9 cellular contexts compared by ENCODE assay signal in the genomic region with DNA sequence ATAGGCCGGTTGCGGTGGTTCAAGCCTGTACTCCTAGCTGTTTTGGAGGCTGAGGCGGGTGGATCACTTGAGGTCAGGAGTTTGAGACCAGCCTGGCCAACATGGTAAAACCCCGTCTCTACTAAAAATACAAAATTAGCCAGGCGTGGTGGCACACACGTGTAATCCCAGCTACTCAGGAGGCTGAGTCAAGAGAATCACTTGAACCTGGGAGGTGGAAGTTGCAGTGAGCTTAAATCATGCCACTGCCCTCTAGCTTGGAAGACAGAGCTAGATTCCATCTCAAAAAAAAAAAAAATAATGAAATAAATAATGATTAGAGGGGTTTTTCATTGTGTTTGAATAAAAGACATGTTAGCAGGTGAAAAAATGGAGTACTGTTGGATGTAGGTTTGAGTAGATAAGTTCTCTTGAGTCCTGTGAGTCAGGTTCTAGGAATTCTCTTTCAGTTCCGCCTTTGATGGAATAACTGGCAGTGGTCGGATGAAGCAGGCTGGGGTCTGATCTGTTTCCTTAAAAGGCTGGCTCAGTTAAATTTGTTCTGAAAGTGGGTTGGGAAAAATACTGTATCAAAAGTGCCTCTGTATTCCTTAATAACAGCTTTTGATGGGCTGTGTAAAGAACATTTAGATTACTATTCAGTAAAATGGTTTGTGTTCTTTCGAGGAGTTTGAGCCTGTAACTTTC.
DNase-seq lines count a peak whose midpoint lies in the region; ATAC-seq, FAIRE-seq and TF ChIP-seq lines count a peak whose summit lies in the region.
"Had no signal": no experiment of that assay in that cellular context is flagged by ENCODE, and none has a peak within 500 bp of the region (broad histone marks: within the 10 kb centered on the region; RNA-seq: fewer than 3 reads in every experiment).

No MANE protein-coding gene starts in this region.

- peak overlapping the region; percentile 90 for H3K27ac ChIP-seq in hepatocyte
- peak overlapping the region in 20 of 21 experiments; percentile 65 to 94 (median 82) for H3K27ac ChIP-seq in skin epidermis
- H3K27ac ChIP-seq in CD8-positive, alpha-beta memory T cell (ENCODE audit: low read depth, low read length): no peak overlapping the region

- peak overlapping the region in 1 of 8 donors; percentile 59 for H3K27ac Mint-ChIP-seq in CD8-positive, alpha-beta memory T cell
- H3K27ac Mint-ChIP-seq: activated CD8-positive, alpha-beta memory T cell treated with anti-CD3 and anti-CD28 coated beads, Interleukin-2, amount 10 ng/mL, durations not matched to agents 7 days and 5 days had no signal

- H3K4me3 ChIP-seq in astrocyte of the cerebellum (ENCODE audit: low read depth, low read length) (no peak overlapping the region), hepatocyte (no peak overlapping the region), skin epidermis (peak overlapping the region in 1 of 7 experiments; percentile 2)
- H3K4me3 ChIP-seq in CD8-positive, alpha-beta memory T cell (ENCODE audit: low read length): no peak overlapping the region

- no peak overlapping the region for H2AFZ ChIP-seq in hepatocyte

- WGBS in hepatocyte (ENCODE audit: low lambda C conversion rate, missing lambda C conversion rate): 82% methylated on average over 9 of the region's 9 CpGs

- TF ChIP-seq CTCF in astrocyte of the cerebellum (IDR thresholded peaks at IDR 0.05; ENCODE audit: low read depth, low read length, missing control alignments): no peak
- TF ChIP-seq CTCF in hepatocyte (IDR thresholded peaks at IDR 0.05; ENCODE audit: poor library complexity): no peak

- CTCF ChIA-PET in CD8-positive, alpha-beta memory T cell (lab: Charles Lee): no interaction called here

- H3K9me2 ChIP-seq in hepatocyte (replicated peaks; ENCODE audit: insufficient read depth): no peaks in the 10 kb centered on the region

- no peak for ATAC-seq in stimulated activated naive CD8-positive, alpha-beta T cell treated with anti-CD3 and anti-CD28 coated beads, Interleukin-15, Interleukin-2, amounts not matched to agents 100 U/mL and 50 U/mL, for 24 hours
- ATAC-seq: activated CD8-positive, alpha-beta memory T cell treated with anti-CD3 and anti-CD28 coated beads, Interleukin-2, amount 10 ng/mL, durations not matched to agents 7 days and 5 days had no signal

- no peaks in the 10 kb centered on the region for H3K27me3 Mint-ChIP-seq in CD8-positive, alpha-beta memory T cell

- no peak overlapping the region for H3K4me3 Mint-ChIP-seq in CD8-positive, alpha-beta memory T cell
- H3K4me3 Mint-ChIP-seq: activated CD8-positive, alpha-beta memory T cell treated with anti-CD3 and anti-CD28 coated beads, Interleukin-2, amount 10 ng/mL, durations not matched to agents 7 days and 5 days had no signal

- H3K27me3 ChIP-seq in hepatocyte: no peaks in the 10 kb centered on the region
- H3K27me3 ChIP-seq in CD8-positive, alpha-beta memory T cell (ENCODE audit: insufficient read depth, low read length, poor library complexity, severe bottlenecking): no peaks in the 10 kb centered on the region

- peaks cover 3 to 24% (median 10%) of the 10 kb centered on the region in 3 donors for H3K4me1 Mint-ChIP-seq in CD8-positive, alpha-beta memory T cell

- FAIRE-seq in GM19239 (lab: Jason Lieb, UNC): no peak

- POLR2A ChIA-PET in CD8-positive, alpha-beta memory T cell (lab: Charles Lee): no interaction called here

- peak overlapping the region; percentile 43 for H3K4me2 ChIP-seq in hepatocyte

- in situ Hi-C loops in astrocyte of the cerebellum (cut with HindIII; ENCODE audit: low sequenced_read_pairs): loop anchor here (5.0 kb wide), 1 partner anchor 53 kb away; no protein-coding TSS in a partner anchor

- H3K79me2 ChIP-seq in hepatocyte: peaks cover 12% of the 10 kb centered on the region

- H3K36me3 ChIP-seq in hepatocyte (replicated peaks; ENCODE audit: insufficient read depth, low read depth): no peaks in the 10 kb centered on the region
- H3K36me3 ChIP-seq in CD8-positive, alpha-beta memory T cell (ENCODE audit: insufficient read depth, low read length): peaks cover 4% of the 10 kb centered on the region

- no peaks in the 10 kb centered on the region for H4K20me1 ChIP-seq in hepatocyte (ENCODE audit: insufficient read depth, poor library complexity, severe bottlenecking)

- DNase-seq in HS-27A (ENCODE audit: low read depth): peak; percentile 64
- peak; percentile 76 for DNase-seq in astrocyte of the cerebellum (ENCODE audit: low read depth)
- peak; percentile 48 for DNase-seq in hepatocyte (ENCODE audit: low spot score)
- no peak for DNase-seq in DMS 273 treated with DMSO at 0.1 percent for 48 hours (lab: John Stamatoyannopoulos, UW)
- DNase-seq in CD8-positive, alpha-beta memory T cell: no peak
- no peak for DNase-seq in stimulated activated naive CD8-positive, alpha-beta T cell treated with anti-CD3 and anti-CD28 coated beads, Interleukin-15, Interleukin-2, amounts not matched to agents 100 U/mL and 50 U/mL, for 24 hours
- no peak for DNase-seq in GM19239 (ENCODE audit: insufficient read length, low spot score)
- DNase-seq: activated CD8-positive, alpha-beta memory T cell treated with anti-CD3 and anti-CD28 coated beads, Interleukin-2, amount 10 ng/mL, durations not matched to agents 7 days and 5 days had no signal

- H3K9me3 ChIP-seq in hepatocyte (ENCODE audit: low read depth): no peaks in the 10 kb centered on the region
- no peaks in the 10 kb centered on the region for H3K9me3 ChIP-seq in CD8-positive, alpha-beta memory T cell (ENCODE audit: low read length)

- H3K9me3 Mint-ChIP-seq in CD8-positive, alpha-beta memory T cell: no peaks in the 10 kb centered on the region

- peaks cover 60% of the 10 kb centered on the region for H3K4me1 ChIP-seq in hepatocyte (ENCODE audit: insufficient read depth)
- H3K4me1 ChIP-seq in CD8-positive, alpha-beta memory T cell (ENCODE audit: insufficient read depth, low read length): no peaks in the 10 kb centered on the region

- peaks cover 4 to 38% (median 32%) of the 10 kb centered on the region in 3 donors for H3K36me3 Mint-ChIP-seq in CD8-positive, alpha-beta memory T cell

Comparison
In these comparisons a context has a peak if more than half of its experiments do, and no peak if none do; other contexts are left out.
1. DNase-seq: peak in HS-27A (single experiment), astrocyte of the cerebellum (single experiment) and hepatocyte (single experiment); none in DMS 273 treated with DMSO at 0.1 percent for 48 hours (single experiment), CD8-positive, alpha-beta memory T cell (0 of 5), stimulated activated naive CD8-positive, alpha-beta T cell treated with anti-CD3 and anti-CD28 coated beads, Interleukin-15, Interleukin-2, amounts not matched to agents 100 U/mL and 50 U/mL, for 24 hours (single experiment) and GM19239 (single experiment).